ENCODE assay signal across 8 cellular contexts in the genomic region with DNA sequence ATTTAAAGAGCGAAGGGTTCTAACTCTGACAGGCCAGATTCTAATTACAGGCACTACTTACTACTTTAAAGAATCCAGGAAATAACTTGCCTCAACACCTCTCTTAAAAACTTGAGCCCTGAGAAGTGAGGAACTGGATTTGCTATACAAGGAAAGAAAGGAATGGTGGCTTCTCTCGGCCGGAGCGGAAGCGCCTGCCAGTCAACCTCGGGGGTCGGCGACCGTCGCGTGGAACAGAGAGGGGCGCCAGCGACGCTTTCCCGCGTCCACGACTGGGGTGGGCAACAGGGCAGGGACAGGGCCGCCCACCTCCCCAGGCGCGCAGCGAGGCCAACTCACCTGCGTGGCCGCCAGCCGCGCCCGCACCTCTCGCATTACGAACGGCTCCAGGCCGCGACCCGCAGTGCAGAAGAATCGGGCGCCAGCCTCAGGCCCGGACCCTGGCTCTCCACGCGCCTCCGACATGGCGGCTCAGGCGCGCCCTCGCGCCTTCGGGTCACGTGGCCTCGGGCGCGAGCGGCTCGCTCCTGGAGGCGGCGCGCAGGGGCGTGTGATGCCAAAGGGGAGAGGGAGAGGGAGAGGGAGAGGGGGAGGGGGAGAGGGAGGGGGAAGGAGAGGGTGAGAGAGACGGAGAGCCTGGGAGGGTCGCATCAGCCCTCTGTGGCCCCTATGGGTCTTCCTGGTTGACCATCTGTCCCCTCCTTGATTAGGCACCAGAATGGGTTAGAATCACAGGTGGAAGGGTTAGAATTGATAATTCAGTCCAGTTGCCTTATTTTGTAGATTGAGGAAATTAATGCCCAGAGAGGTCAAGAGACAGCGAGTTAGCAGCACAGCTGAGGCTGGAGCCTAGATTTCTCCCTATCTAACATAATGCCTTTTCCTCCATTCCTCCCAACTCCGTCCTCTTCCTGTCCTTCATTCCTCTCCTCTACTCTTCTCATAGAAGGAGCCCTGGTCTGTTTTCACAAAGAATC. TPM values are rescaled to one million over a fixed set of nuclear protein-coding genes. Genes with fewer than 3 reads are reported as not detected.
DNase-seq lines count a peak whose midpoint lies in the region; ATAC-seq and TF ChIP-seq lines count a peak whose summit lies in the region.

A gene with protein sequence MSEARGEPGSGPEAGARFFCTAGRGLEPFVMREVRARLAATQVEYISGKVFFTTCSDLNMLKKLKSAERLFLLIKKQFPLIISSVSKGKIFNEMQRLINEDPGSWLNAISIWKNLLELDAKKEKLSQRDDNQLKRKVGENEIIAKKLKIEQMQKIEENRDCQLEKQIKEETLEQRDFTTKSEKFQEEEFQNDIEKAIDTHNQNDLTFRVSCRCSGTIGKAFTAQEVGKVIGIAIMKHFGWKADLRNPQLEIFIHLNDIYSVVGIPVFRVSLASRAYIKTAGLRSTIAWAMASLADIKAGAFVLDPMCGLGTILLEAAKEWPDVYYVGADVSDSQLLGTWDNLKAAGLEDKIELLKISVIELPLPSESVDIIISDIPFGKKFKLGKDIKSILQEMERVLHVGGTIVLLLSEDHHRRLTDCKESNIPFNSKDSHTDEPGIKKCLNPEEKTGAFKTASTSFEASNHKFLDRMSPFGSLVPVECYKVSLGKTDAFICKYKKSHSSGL (minus strand): TSS at position 484 of the 977 bp plus-strand sequence. CDS start 19 bp downstream, at position 465.

- peak within 1 kb of the TSS; percentile 10; the same call in 1 of the 2 replicates for H3K27ac ChIP-seq in GM23338 (ENCODE audit: low read depth)
- peak within 1 kb of the TSS; percentile 92 to 93 for H3K27ac ChIP-seq in testis

- H3K9me2 ChIP-seq in GM23338 (ENCODE audit: insufficient read depth): no peaks in the 10 kb centered on the region

- H3K36me3 ChIP-seq in GM23338 (ENCODE audit: insufficient read depth) (no peaks in the 10 kb centered on the region), testis (ENCODE audit: low read depth, missing control alignments) (no peaks in the 10 kb centered on the region)

- H4K20me1 ChIP-seq in GM23338 (replicated peaks; ENCODE audit: insufficient read depth): no peaks in the 10 kb centered on the region; the same call in 1 of the 2 replicates

- TF ChIP-seq CTCF in GM23338 (conservative IDR thresholded peaks at IDR 0.05; ENCODE audit: low read depth in 2 of 2): no peak
- no peak for TF ChIP-seq CTCF in testis (IDR thresholded peaks at IDR 0.05)

- peak within 1 kb of the TSS; percentile 93 for H3K27ac Mint-ChIP-seq in GM23338
- peak within 1 kb of the TSS; percentile 88 for H3K27ac Mint-ChIP-seq in activated naive CD4-positive, alpha-beta T cell treated with anti-CD3 and anti-CD28 coated beads, Interleukin-2, amount 10 ng/mL, durations not matched to agents 7 days and 5 days

- peak within 1 kb of the TSS; percentile 89 for H3K4me3 Mint-ChIP-seq in GM23338
- peak within 1 kb of the TSS; percentile 93 for H3K4me3 Mint-ChIP-seq in activated naive CD4-positive, alpha-beta T cell treated with anti-CD3 and anti-CD28 coated beads, Interleukin-2, amount 10 ng/mL, durations not matched to agents 7 days and 5 days

- intact Hi-C loops in testis (cut with DNase I; ENCODE audit: low total_unique reads): no loop called here

- 2 to 5% methylated on average over 20 to 34 of the region's 58 CpGs for WGBS in testis, 2 donors

- H3K27me3 ChIP-seq in GM23338 (ENCODE audit: insufficient read depth): no peaks in the 10 kb centered on the region
- H3K27me3 ChIP-seq in testis: no peaks in the 10 kb centered on the region

- DNase-seq in ELR (ENCODE audit: low read depth) (peak; percentile 82), GM23338 (ENCODE audit: low spot score) (peak; percentile 95), LHCN-M2 (ENCODE audit: low read depth) (peak; percentile 76), SK-N-DZ (ENCODE audit: low spot score) (peak; percentile 84), globus pallidus (ENCODE audit: low spot score) (peak; percentile 49), occipital lobe (lab: John Stamatoyannopoulos, UW) (peak; percentile 46), testis (peak; percentile 82)
- DNase-seq in activated naive CD4-positive, alpha-beta T cell treated with anti-CD3 and anti-CD28 coated beads, Interleukin-2, amount 10 ng/mL, durations not matched to agents 7 days and 5 days: peak; percentile 78

- peaks cover 14% of the 10 kb centered on the region for H3K27me3 Mint-ChIP-seq in GM23338 (ENCODE audit: insufficient read depth, low read depth, poor library complexity)
- H3K27me3 Mint-ChIP-seq in activated naive CD4-positive, alpha-beta T cell treated with anti-CD3 and anti-CD28 coated beads, Interleukin-2, amount 10 ng/mL, durations not matched to agents 7 days and 5 days: no peaks in the 10 kb centered on the region

- peaks cover 46% of the 10 kb centered on the region for H3K79me2 ChIP-seq in GM23338 (replicated peaks; ENCODE audit: insufficient read depth)

- H3F3A ChIP-seq in GM23338 (replicated peaks; ENCODE audit: low read depth): no peaks in the 10 kb centered on the region

- H3K36me3 Mint-ChIP-seq in GM23338 (ENCODE audit: low read depth): peaks cover 24% of the 10 kb centered on the region
- peaks cover 15% of the 10 kb centered on the region for H3K36me3 Mint-ChIP-seq in activated naive CD4-positive, alpha-beta T cell treated with anti-CD3 and anti-CD28 coated beads, Interleukin-2, amount 10 ng/mL, durations not matched to agents 7 days and 5 days

- H3K4me3 ChIP-seq in GM23338: peak within 1 kb of the TSS; percentile 69
- H3K4me3 ChIP-seq in testis: peak within 1 kb of the TSS; percentile 93 to 99

- peak within 1 kb of the TSS; percentile 84 for H3K4me2 ChIP-seq in GM23338

- H3K9me3 ChIP-seq in testis: no peaks in the 10 kb centered on the region

- peaks cover 28% of the 10 kb centered on the region for H3K4me1 Mint-ChIP-seq in GM23338
- peaks cover 53% of the 10 kb centered on the region for H3K4me1 Mint-ChIP-seq in activated naive CD4-positive, alpha-beta T cell treated with anti-CD3 and anti-CD28 coated beads, Interleukin-2, amount 10 ng/mL, durations not matched to agents 7 days and 5 days

- peak within 1 kb of the TSS; percentile 87 for H2AFZ ChIP-seq in GM23338

- peaks cover 3% of the 10 kb centered on the region for H3K9me3 Mint-ChIP-seq in GM23338
- no peaks in the 10 kb centered on the region for H3K9me3 Mint-ChIP-seq in activated naive CD4-positive, alpha-beta T cell treated with anti-CD3 and anti-CD28 coated beads, Interleukin-2, amount 10 ng/mL, durations not matched to agents 7 days and 5 days

- peak; percentile 93 for ATAC-seq in GM23338

- peak; percentile 64 for TF ChIP-seq POLR2A in testis (IDR thresholded peaks at IDR 0.05)

- CTCF ChIA-PET in activated naive CD4-positive, alpha-beta T cell treated with anti-CD3 and anti-CD28 coated beads, Interleukin-2, amount 10 ng/mL, durations not matched to agents 7 days and 5 days (lab: Charles Lee): no interaction called here

- H3K4me1 ChIP-seq in GM23338 (ENCODE audit: insufficient read depth) (peaks cover 32% of the 10 kb centered on the region), testis (peaks cover 27% of the 10 kb centered on the region)

TF ChIP-seq in GM23338, 12 proteins besides CTCF, POLR2A, EP300 and RAD21:
- no peak for TF ChIP-seq EZH2phosphoT487 (IDR thresholded peaks at IDR 0.05; ENCODE audit: unreplicated experiment)
- TF ChIP-seq JUNB (IDR thresholded peaks at IDR 0.05; ENCODE audit: unreplicated experiment): no peak
- TF ChIP-seq POLR2AphosphoS5 (IDR thresholded peaks at IDR 0.05; ENCODE audit: low read depth): peak; percentile 92
- 0 out of 2 replicates have a peak, but pooled peaks have one; percentile 24 for TF ChIP-seq CREB1 (CRISPR knock-in tag; IDR thresholded peaks at IDR 0.05; ENCODE audit: low read depth)

RNA-seq across cellular contexts. Expression of the gene that starts here (rescaled TPM):
- total RNA-seq in GM23338 (2014; rRNA removed; shearing (Covaris generic)): 16.1 and 19.5 TPM in 2 replicates
- polyA plus RNA-seq in GM23338 (2016; fragmentation: Nextera tagmentation; extraction: Ambion mirVana): 20.3 and 25.1 TPM in 2 replicates
- total RNA-seq in LHCN-M2 (2014; rRNA removed): 10.5 and 14.0 TPM in 2 replicates
- 5.6 TPM for polyA plus RNA-seq in LHCN-M2 (2012)
- 18.2 and 25.9 TPM in 2 replicates for polyA plus RNA-seq in SK-N-DZ (2014; cell fraction: cytosol; rRNA removed)
- polyA plus RNA-seq in SK-N-DZ (2014; cell fraction: nucleus; rRNA removed): 33.7 and 34.4 TPM in 2 replicates
- 30.3 TPM for total RNA-seq in occipital lobe
- 10 to 100 TPM; 15.4 to 16.6 TPM for total RNA-seq in testis
- polyA plus RNA-seq in testis (ENCODE audit: insufficient read depth, low read depth, low replicate concordance): 3.8 TPM

Comparison
In these comparisons a context has a peak if more than half of its experiments do, and no peak if none do; other contexts are left out.
1. Peak in every context shown above with its lines: DNase-seq, ATAC-seq, H3K4me3 ChIP-seq and H3K27ac ChIP-seq.